Comparison of ENCODE assay signal across 17 cellular contexts in genomic region chr4:71583971-71584370, GRCh38.
DNase-seq lines count a peak whose midpoint lies in the region; ATAC-seq and TF ChIP-seq lines count a peak whose summit lies in the region.
"Had no signal": no experiment of that assay in that cellular context is flagged by ENCODE, and none has a peak within 500 bp of the region (broad histone marks: within the 10 kb centered on the region; RNA-seq: fewer than 3 reads in every experiment).

No MANE protein-coding gene starts in this region.

- no peak for TF ChIP-seq CTCF in progenitor cell of endocrine pancreas (IDR thresholded peaks at IDR 0.05; ENCODE audit: unreplicated experiment)
- no peak for TF ChIP-seq CTCF in GM13976 (IDR thresholded peaks at IDR 0.05; ENCODE audit: borderline replicate concordance, control extremely low read depth, extremely low read depth, insufficient read depth, missing control alignments)

- in situ Hi-C loops in GM13976 (cut with MboI; ENCODE audit: low sequenced_read_pairs, unreplicated experiment): no loop called here

- peak; percentile 35 for DNase-seq in NCI-H446 treated with DMSO at 0.1 percent for 48 hours (lab: John Stamatoyannopoulos, UW)
- peak; percentile 62 for DNase-seq in cerebellar cortex (ENCODE audit: low spot score)
- DNase-seq in progenitor cell of endocrine pancreas (ENCODE audit: low spot score, unreplicated experiment): no peak
- DNase-seq in GOT3 (lab: John Stamatoyannopoulos, UW): no peak
- no peak for DNase-seq in GM13976 (ENCODE audit: low spot score)
- DNase-seq in activated T-helper 2 cell treated with anti-CD3 and anti-CD28 coated beads, Interferon-gamma antibody, Interleukin-2, Interleukin-4, amounts not matched to agents 10 μg/mL and 5 μg/mL and 100 μg/mL, durations not matched to agents 14 hours and 24 hours and 36 hours (ENCODE audit: low spot score): no peak
- DNase-seq: 8988T; ACHN; Caco-2; Calu3; CD4-positive, alpha-beta T cell; CD8-positive, alpha-beta T cell; DMS79 treated with DMSO at 0.1 percent for 48 hours; GDM1 had no signal

- no peak overlapping the region for H3K4me3 Mint-ChIP-seq in progenitor cell of endocrine pancreas (ENCODE audit: low read depth)
- no peak overlapping the region for H3K4me3 Mint-ChIP-seq in activated T-helper 2 cell treated with anti-CD3 and anti-CD28 coated beads, Interferon-gamma antibody, Interleukin-2, Interleukin-4, amounts not matched to agents 10 μg/mL and 5 μg/mL and 100 μg/mL, durations not matched to agents 14 hours and 24 hours and 36 hours (ENCODE audit: low read depth)
- H3K4me3 Mint-ChIP-seq: B cell; CD4-positive, alpha-beta T cell; CD8-positive, alpha-beta T cell had no signal

- intact Hi-C loops in activated T-helper 2 cell treated with anti-CD3 and anti-CD28 coated beads, Interferon-gamma antibody, Interleukin-2, Interleukin-4, amounts not matched to agents 10 μg/mL and 5 μg/mL and 100 μg/mL, durations not matched to agents 14 hours and 24 hours and 36 hours (cut with micrococcal nuclease): no loop called here

- H3K4me1 Mint-ChIP-seq in progenitor cell of endocrine pancreas (ENCODE audit: low read depth): peaks cover 16% of the 10 kb centered on the region
- no peaks in the 10 kb centered on the region for H3K4me1 Mint-ChIP-seq in activated T-helper 2 cell treated with anti-CD3 and anti-CD28 coated beads, Interferon-gamma antibody, Interleukin-2, Interleukin-4, amounts not matched to agents 10 μg/mL and 5 μg/mL and 100 μg/mL, durations not matched to agents 14 hours and 24 hours and 36 hours (ENCODE audit: low read depth)
- H3K4me1 Mint-ChIP-seq: B cell had no signal

- H3K36me3 Mint-ChIP-seq in progenitor cell of endocrine pancreas (ENCODE audit: insufficient read depth): peaks cover 19% of the 10 kb centered on the region
- no peaks in the 10 kb centered on the region for H3K36me3 Mint-ChIP-seq in activated T-helper 2 cell treated with anti-CD3 and anti-CD28 coated beads, Interferon-gamma antibody, Interleukin-2, Interleukin-4, amounts not matched to agents 10 μg/mL and 5 μg/mL and 100 μg/mL, durations not matched to agents 14 hours and 24 hours and 36 hours (ENCODE audit: low read depth)
- H3K36me3 Mint-ChIP-seq: CD8-positive, alpha-beta T cell had no signal

- no peaks in the 10 kb centered on the region for H3K27me3 Mint-ChIP-seq in progenitor cell of endocrine pancreas
- no peaks in the 10 kb centered on the region for H3K27me3 Mint-ChIP-seq in activated T-helper 2 cell treated with anti-CD3 and anti-CD28 coated beads, Interferon-gamma antibody, Interleukin-2, Interleukin-4, amounts not matched to agents 10 μg/mL and 5 μg/mL and 100 μg/mL, durations not matched to agents 14 hours and 24 hours and 36 hours (ENCODE audit: low read depth)
- H3K27me3 Mint-ChIP-seq: B cell; CD4-positive, alpha-beta T cell had no signal

- peaks cover 33% of the 10 kb centered on the region for H3K9me3 Mint-ChIP-seq in progenitor cell of endocrine pancreas (ENCODE audit: low read depth)
- no peaks in the 10 kb centered on the region for H3K9me3 Mint-ChIP-seq in activated T-helper 2 cell treated with anti-CD3 and anti-CD28 coated beads, Interferon-gamma antibody, Interleukin-2, Interleukin-4, amounts not matched to agents 10 μg/mL and 5 μg/mL and 100 μg/mL, durations not matched to agents 14 hours and 24 hours and 36 hours
- H3K9me3 Mint-ChIP-seq: CD4-positive, alpha-beta T cell had no signal

- ATAC-seq in activated CD4-positive, CD25-positive, alpha-beta regulatory T cell treated with anti-CD3 and anti-CD28 coated beads, Interleukin-2, amount 50 U/mL, for 24 hours: no peak
- ATAC-seq: CD8-positive, alpha-beta T cell; GM12878 had no signal

- H3K27ac Mint-ChIP-seq in progenitor cell of endocrine pancreas: peak overlapping the region; percentile 76
- no peak overlapping the region for H3K27ac Mint-ChIP-seq in activated T-helper 2 cell treated with anti-CD3 and anti-CD28 coated beads, Interferon-gamma antibody, Interleukin-2, Interleukin-4, amounts not matched to agents 10 μg/mL and 5 μg/mL and 100 μg/mL, durations not matched to agents 14 hours and 24 hours and 36 hours
- H3K27ac Mint-ChIP-seq: B cell; CD4-positive, alpha-beta T cell; CD8-positive, alpha-beta T cell had no signal

Comparison
In these comparisons a context has a peak if more than half of its experiments do, and no peak if none do; other contexts are left out.
1. DNase-seq: peak in NCI-H446 treated with DMSO at 0.1 percent for 48 hours (single experiment) and cerebellar cortex (single experiment); none in progenitor cell of endocrine pancreas (single experiment), GOT3 (single experiment), GM13976 (single experiment) and activated T-helper 2 cell treated with anti-CD3 and anti-CD28 coated beads, Interferon-gamma antibody, Interleukin-2, Interleukin-4, amounts not matched to agents 10 μg/mL and 5 μg/mL and 100 μg/mL, durations not matched to agents 14 hours and 24 hours and 36 hours (single experiment).